Comparison of ENCODE assay signal across 15 cellular contexts in the genomic region with DNA sequence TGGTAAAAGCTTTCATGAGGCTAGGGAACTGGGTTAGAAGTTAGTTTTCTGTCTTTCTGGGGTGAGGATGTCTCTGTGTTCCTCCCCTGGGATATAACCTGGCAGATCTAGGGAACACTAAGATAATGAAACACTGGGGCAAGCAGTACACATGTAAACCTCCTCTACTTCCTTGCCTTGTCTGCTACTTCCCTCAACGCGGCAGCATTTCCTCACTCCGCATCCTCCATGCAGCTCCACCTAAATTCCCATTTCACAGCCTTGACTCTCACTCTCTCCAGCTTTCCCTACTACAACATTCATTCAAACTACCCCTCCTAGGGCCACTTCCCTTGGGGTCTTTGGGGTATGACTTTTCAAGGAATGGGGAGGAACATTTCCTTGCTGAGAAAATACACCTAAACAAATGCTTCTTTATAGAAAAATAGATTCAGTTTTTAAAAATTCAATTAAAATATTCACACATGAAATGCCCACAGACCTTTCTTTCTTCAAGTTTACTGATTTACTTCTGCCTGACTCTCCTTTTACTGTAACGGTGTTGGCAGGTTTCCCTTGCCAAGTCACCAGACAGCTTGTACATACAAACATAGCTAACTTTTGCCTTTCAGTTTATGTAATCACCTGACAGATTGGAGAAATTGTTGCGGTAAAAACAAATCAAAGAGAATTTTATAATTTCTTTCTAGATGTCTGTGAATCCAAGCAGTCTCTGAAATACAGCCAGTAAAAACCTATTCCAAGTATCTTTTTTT.
DNase-seq lines count a peak whose midpoint lies in the region; ATAC-seq, FAIRE-seq and TF ChIP-seq lines count a peak whose summit lies in the region.
"Had no signal": no experiment of that assay in that cellular context is flagged by ENCODE, and none has a peak within 500 bp of the region (broad histone marks: within the 10 kb centered on the region; RNA-seq: fewer than 3 reads in every experiment).

No MANE protein-coding gene starts in this region.

- TF ChIP-seq CTCF in breast epithelium (IDR thresholded peaks at IDR 0.05) (no peak), body of pancreas (IDR thresholded peaks at IDR 0.05) (peak in 1 of 7 experiments; percentile 12), kidney (IDR thresholded peaks at IDR 0.05; ENCODE audit: borderline replicate concordance, extremely low read depth, insufficient read depth) (no peak)
- no peak for TF ChIP-seq CTCF in CD4-positive, alpha-beta T cell (IDR thresholded peaks at IDR 0.05)

- peak; percentile 88 for ATAC-seq in body of pancreas
- ATAC-seq in CD4-positive, alpha-beta T cell (ENCODE audit: poor library complexity): no peak

- H3K27ac Mint-ChIP-seq in CD4-positive, alpha-beta T cell: no peak overlapping the region

- H3K36me3 ChIP-seq in breast epithelium (no peaks in the 10 kb centered on the region), body of pancreas (replicated peaks in 1 of 2; ENCODE audit: insufficient read depth in 1 of 2, low read depth in 2 of 2) (no peaks in the 10 kb centered on the region), kidney (ENCODE audit: control insufficient read depth in 1 of 2, insufficient read depth in 2 of 2, low read length in 2 of 2) (no peaks in the 10 kb centered on the region)
- H3K36me3 ChIP-seq: tibial artery had no signal

- H3K27me3 ChIP-seq in breast epithelium (no peaks in the 10 kb centered on the region), body of pancreas (no peaks in the 10 kb centered on the region)
- H3K27me3 ChIP-seq in CD4-positive, alpha-beta T cell (ENCODE audit: control insufficient read depth, insufficient read depth, low read length): no peaks in the 10 kb centered on the region
- H3K27me3 ChIP-seq: tibial artery had no signal

- in situ Hi-C loops in T47D (cut with HindIII; ENCODE audit: low pct_unique_long_range_greater_than_20kb, low sequenced_read_pairs): no loop called here

- no peak overlapping the region for H3K4me3 Mint-ChIP-seq in CD4-positive, alpha-beta T cell

- no peaks in the 10 kb centered on the region for H3K4me1 ChIP-seq in breast epithelium
- peaks cover 16% of the 10 kb centered on the region for H3K4me1 ChIP-seq in body of pancreas
- peaks cover 2 to 5% of the 10 kb centered on the region in 2 donors for H3K4me1 ChIP-seq in kidney (ENCODE audit: control insufficient read depth in 1 of 2, insufficient read depth in 1 of 2, low read depth in 1 of 2, low read length in 2 of 2)
- H3K4me1 ChIP-seq: tibial artery had no signal

- no peak overlapping the region for H3K9ac ChIP-seq in kidney (ENCODE audit: low read length in 2 of 2)

- H3K36me3 Mint-ChIP-seq in CD4-positive, alpha-beta T cell (ENCODE audit: low read depth): no peaks in the 10 kb centered on the region

- no peaks in the 10 kb centered on the region for H3K9me3 Mint-ChIP-seq in CD4-positive, alpha-beta T cell

- POLR2A ChIA-PET in CD4-positive, alpha-beta T cell (lab: Charles Lee): no interaction called here

- CTCF ChIA-PET in CD4-positive, alpha-beta T cell (lab: Charles Lee): no interaction called here

- WGBS in body of pancreas, 2 donors: 43 to 52% methylated on average over 5 of the region's 5 CpGs

- peak; percentile 96 for FAIRE-seq in kidney (lab: Jason Lieb, UNC)
- FAIRE-seq: D721Med had no signal

- intact Hi-C loops in breast epithelium (cut with DNase I; ENCODE audit: low total_unique reads) (no loop called here), body of pancreas (cut with DNase I) (no loop called here), kidney (cut with DNase I) (no loop called here)
- intact Hi-C loops in CD4-positive, alpha-beta T cell (cut with DNase I, micrococcal nuclease): no loop called here

- TF ChIP-seq POLR2A in breast epithelium (IDR thresholded peaks at IDR 0.05): no peak
- no peak for TF ChIP-seq POLR2A in body of pancreas (IDR thresholded peaks at IDR 0.05)

- no peaks in the 10 kb centered on the region for H3K4me1 Mint-ChIP-seq in CD4-positive, alpha-beta T cell (ENCODE audit: low read depth)

- H3K27ac ChIP-seq in breast epithelium: no peak overlapping the region
- peak overlapping the region in 1 of 4 donors; percentile 53 for H3K27ac ChIP-seq in body of pancreas
- H3K27ac ChIP-seq in kidney (ENCODE audit: low read depth in 2 of 2, low read length in 2 of 2): peak overlapping the region in 1 of 2 donors; percentile 23
- H3K27ac ChIP-seq in CD4-positive, alpha-beta T cell (ENCODE audit: low read depth, low read length): no peak overlapping the region
- H3K27ac ChIP-seq: tibial artery had no signal

- peak; percentile 35 to 43 for DNase-seq in T47D (ENCODE audit: low read depth in 1 of 2, low spot score in 1 of 2)
- DNase-seq in breast epithelium (ENCODE audit: low spot score in 2 of 2): no peak
- DNase-seq in body of pancreas: peak; percentile 67 to 85 (median 83)
- no peak for DNase-seq in kidney
- DNase-seq in skeletal muscle cell (ENCODE audit: low read depth): peak; percentile 27
- no peak for DNase-seq in activated CD4-positive, alpha-beta T cell treated with anti-CD3 and anti-CD28 coated beads, Interleukin-2, amount 50 U/mL, for 48 hours
- DNase-seq in COLO829 (ENCODE audit: low spot score): no peak
- DNase-seq in CD4-positive, alpha-beta T cell: no peak
- DNase-seq: activated CD4-positive, CD25-positive, alpha-beta regulatory T cell treated with anti-CD3 and anti-CD28 coated beads, Interleukin-2, amount 50 U/mL, for 72 hours; NCI-H1048; NCI-H345; OCI-M1; stimulated activated CD8-positive, alpha-beta memory T cell treated with anti-CD3 and anti-CD28 coated beads, Interleukin-4, amount 100 ng/mL, for 48 hours had no signal

- H3K9me3 ChIP-seq in breast epithelium: no peaks in the 10 kb centered on the region
- no peaks in the 10 kb centered on the region for H3K9me3 ChIP-seq in body of pancreas
- H3K9me3 ChIP-seq in kidney (ENCODE audit: control insufficient read depth in 1 of 2, low read length in 2 of 2): no peaks in the 10 kb centered on the region
- H3K9me3 ChIP-seq in CD4-positive, alpha-beta T cell (ENCODE audit: control insufficient read depth, low read length): no peaks in the 10 kb centered on the region

- H3K4me3 ChIP-seq in breast epithelium: no peak overlapping the region
- no peak overlapping the region for H3K4me3 ChIP-seq in body of pancreas
- no peak overlapping the region for H3K4me3 ChIP-seq in kidney (ENCODE audit: low read length in 2 of 2)
- no peak overlapping the region for H3K4me3 ChIP-seq in skeletal muscle cell (ENCODE audit: low read depth, low read length)
- H3K4me3 ChIP-seq: tibial artery had no signal

- H3K27me3 Mint-ChIP-seq in CD4-positive, alpha-beta T cell: no peaks in the 10 kb centered on the region

Comparison
In these comparisons a context has a peak if more than half of its experiments do, and no peak if none do; other contexts are left out.
1. DNase-seq: peak in T47D (2 of 2), body of pancreas (4 of 4) and skeletal muscle cell (single experiment); none in breast epithelium (0 of 2), kidney (single experiment), activated CD4-positive, alpha-beta T cell treated with anti-CD3 and anti-CD28 coated beads, Interleukin-2, amount 50 U/mL, for 48 hours (0 of 2), COLO829 (single experiment) and CD4-positive, alpha-beta T cell (0 of 10).